In genomic region chr5:38871790-38872551, GRCh38 we compare ENCODE assay signal across 1 cellular context.
TF ChIP-seq lines count a peak whose summit lies in the region.

No MANE protein-coding gene starts in this region.

TF ChIP-seq in SK-N-SH, 30 proteins besides CTCF, POLR2A, EP300 and RAD21 (continued from another document):
- TF ChIP-seq REST (IDR thresholded peaks at IDR 0.05; ENCODE audit: low read depth, low read length) (peak; percentile 65; the same call in 1 of the 2 replicates), POLR2AphosphoS5 (IDR thresholded peaks at IDR 0.05; ENCODE audit: low read depth, low read length) (peak; percentile 30; the same call in 1 of the 2 replicates), RXRA (IDR thresholded peaks at IDR 0.05; ENCODE audit: borderline replicate concordance, low read depth) (no peak; the same call in 1 of the 2 replicates), ZBTB33 (IDR thresholded peaks at IDR 0.05; ENCODE audit: borderline replicate concordance, low read depth) (no peak), SMC3 (IDR thresholded peaks at IDR 0.05; ENCODE audit: low read depth, low read length) (no peak), MXI1 (IDR thresholded peaks at IDR 0.05; ENCODE audit: low read depth, low read length) (no peak), MEF2A (IDR thresholded peaks at IDR 0.05; ENCODE audit: borderline replicate concordance, low read depth) (no peak), FOXM1 (IDR thresholded peaks at IDR 0.05; ENCODE audit: low read depth) (no peak), YY1 (IDR thresholded peaks at IDR 0.05; ENCODE audit: low read depth) (no peak), GABPA (IDR thresholded peaks at IDR 0.05; ENCODE audit: low read depth) (no peak), USF2 (IDR thresholded peaks at IDR 0.05; ENCODE audit: borderline replicate concordance, low read depth, low read length) (no peak), USF1 (IDR thresholded peaks at IDR 0.05; ENCODE audit: borderline replicate concordance, low read depth) (no peak), PBX3 (IDR thresholded peaks at IDR 0.05) (peak; percentile 71), NFIC (IDR thresholded peaks at IDR 0.05; ENCODE audit: borderline replicate concordance) (peak; percentile 47; the same call in 1 of the 2 replicates), NRF1 (IDR thresholded peaks at IDR 0.05; ENCODE audit: low read depth, low read length) (no peak), FOXJ3 (CRISPR knock-in tag; IDR thresholded peaks at IDR 0.05) (no peak), FOSL2 (IDR thresholded peaks at IDR 0.05; ENCODE audit: borderline replicate concordance, low read depth) (peak; percentile 85), JUND (IDR thresholded peaks at IDR 0.05) (peak; percentile 80), ELF1 (IDR thresholded peaks at IDR 0.05) (no peak)
TF ChIP-seq in SK-N-SH: peak in this region for 10.
